In the genomic region with DNA sequence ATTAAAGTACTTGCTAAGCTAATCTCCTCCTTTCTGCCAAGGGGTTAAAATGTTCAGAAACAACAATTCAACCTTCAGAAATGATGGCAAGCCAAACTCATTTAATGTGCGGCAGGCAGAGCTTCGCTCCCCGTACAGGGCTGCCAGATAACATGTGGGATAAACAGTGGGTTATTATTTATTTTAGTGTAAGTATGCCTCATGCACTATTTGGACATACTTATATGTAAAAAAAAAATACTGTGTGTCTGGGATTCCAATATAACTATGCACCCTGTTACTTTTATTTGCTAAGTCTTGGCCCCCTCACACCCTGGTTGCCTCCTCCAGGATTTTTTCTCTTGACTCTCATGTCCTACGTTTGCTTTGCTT, we compare ENCODE assay signal across 18 cellular contexts.
"Had no signal": no experiment of that assay in that cellular context is flagged by ENCODE, and none has a peak within 500 bp of the region (broad histone marks: within the 10 kb centered on the region; RNA-seq: fewer than 3 reads in every experiment).

No MANE protein-coding gene starts in this region.

- DNase-seq: activated CD4-positive, alpha-beta memory T cell treated with anti-CD3 and anti-CD28 coated beads, Interleukin-2, amount 10 ng/mL, durations not matched to agents 7 days and 5 days; activated CD4-positive, alpha-beta T cell treated with anti-CD3 and anti-CD28 coated beads for 36 hours; activated naive CD4-positive, alpha-beta T cell treated with anti-CD3 and anti-CD28 coated beads, Interleukin-2, amount 50 U/mL, for 16 hours; activated T-cell treated with anti-CD3 and anti-CD28 coated beads, Interleukin-2, amount 50 U/mL, for 24 hours; amniotic stem cell; caudate nucleus; cortex of kidney; effector memory CD4-positive, alpha-beta T cell; heart right ventricle; naive thymus-derived CD4-positive, alpha-beta T cell; small intestine; stimulated activated CD4-positive, alpha-beta T cell treated with anti-CD3 and anti-CD28 coated beads, Interleukin-4, amount 100 ng/mL, for 4 hours; stimulated activated CD8-positive, alpha-beta memory T cell treated with anti-CD3 and anti-CD28 coated beads, Interleukin-4, amount 100 ng/mL, for 48 hours; stimulated activated naive CD4-positive, alpha-beta T cell treated with Interleukin-2 at 50 U/mL for 16 hours; trophoblast cell; WERI-Rb-1 had no signal

- H3K27ac Mint-ChIP-seq: activated CD4-positive, alpha-beta memory T cell treated with anti-CD3 and anti-CD28 coated beads, Interleukin-2, amount 10 ng/mL, durations not matched to agents 7 days and 5 days; activated CD4-positive, alpha-beta T cell treated with anti-CD3 and anti-CD28 coated beads for 36 hours; activated T-cell treated with anti-CD3 and anti-CD28 coated beads, Interleukin-2, amount 50 U/mL, for 24 hours; naive thymus-derived CD4-positive, alpha-beta T cell had no signal

- H3K36me3 ChIP-seq: gastroesophageal sphincter, heart right ventricle, WERI-Rb-1 had no signal

- H3K27ac ChIP-seq: gastroesophageal sphincter, heart right ventricle, WERI-Rb-1 had no signal

- ATAC-seq: activated CD4-positive, alpha-beta T cell treated with anti-CD3 and anti-CD28 coated beads for 36 hours; gastroesophageal sphincter; heart right ventricle; mucosa of descending colon; naive thymus-derived CD4-positive, alpha-beta T cell had no signal

- H3K9me3 ChIP-seq: gastroesophageal sphincter, heart right ventricle, mucosa of descending colon had no signal

- H3K4me1 ChIP-seq: heart right ventricle had no signal

- H3K4me1 Mint-ChIP-seq: activated CD4-positive, alpha-beta memory T cell treated with anti-CD3 and anti-CD28 coated beads, Interleukin-2, amount 10 ng/mL, durations not matched to agents 7 days and 5 days; activated CD4-positive, alpha-beta T cell treated with anti-CD3 and anti-CD28 coated beads for 36 hours; naive thymus-derived CD4-positive, alpha-beta T cell had no signal

- H3K27me3 Mint-ChIP-seq: activated CD4-positive, alpha-beta memory T cell treated with anti-CD3 and anti-CD28 coated beads, Interleukin-2, amount 10 ng/mL, durations not matched to agents 7 days and 5 days had no signal

- H3K4me3 ChIP-seq: mucosa of descending colon had no signal

- H3K4me3 Mint-ChIP-seq: activated CD4-positive, alpha-beta memory T cell treated with anti-CD3 and anti-CD28 coated beads, Interleukin-2, amount 10 ng/mL, durations not matched to agents 7 days and 5 days; activated CD4-positive, alpha-beta T cell treated with anti-CD3 and anti-CD28 coated beads for 36 hours; activated T-cell treated with anti-CD3 and anti-CD28 coated beads, Interleukin-2, amount 50 U/mL, for 24 hours; naive thymus-derived CD4-positive, alpha-beta T cell had no signal

- H3K36me3 Mint-ChIP-seq: naive thymus-derived CD4-positive, alpha-beta T cell had no signal
